7 cellular contexts compared by ENCODE assay signal in the genomic region with DNA sequence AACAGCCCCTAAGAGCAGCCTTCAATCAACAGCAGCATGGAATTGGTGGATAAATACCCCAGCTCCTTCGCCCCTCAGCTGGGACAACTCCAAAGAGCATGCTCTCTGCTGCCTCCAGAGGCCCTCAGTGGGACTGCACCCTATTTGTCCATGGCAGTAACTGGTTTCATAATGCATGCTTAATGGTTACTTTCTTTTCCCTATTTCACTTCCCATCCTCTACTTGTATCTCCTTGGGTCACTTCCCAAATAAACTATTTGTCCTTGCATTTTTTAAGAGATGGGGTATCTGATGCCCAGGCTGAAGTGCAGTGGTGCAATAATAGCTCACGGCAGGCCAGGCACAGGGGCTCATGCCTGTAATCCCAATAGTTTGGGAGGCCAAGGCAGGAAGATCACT. TPM values are rescaled to one million over a fixed set of nuclear protein-coding genes. Genes with fewer than 3 reads are reported as not detected.
DNase-seq lines count a peak whose midpoint lies in the region; ATAC-seq, FAIRE-seq and TF ChIP-seq lines count a peak whose summit lies in the region.

No MANE protein-coding gene starts in this region.

- H3K4me1 ChIP-seq in pancreas, result no peaks in the 10 kb centered on the region

- no peak overlapping the region for H3K27ac ChIP-seq in pancreas

- H3K27ac Mint-ChIP-seq in activated CD8-positive, alpha-beta T cell treated with anti-CD3 and anti-CD28 coated beads, Interleukin-2, amount 10 ng/mL, durations not matched to agents 7 days and 5 days, result no peak overlapping the region

- POLR2A ChIA-PET in activated CD8-positive, alpha-beta T cell treated with anti-CD3 and anti-CD28 coated beads, Interleukin-2, amount 10 ng/mL, durations not matched to agents 7 days and 5 days (lab: Charles Lee), result interaction anchor here (1.2 to 3.1 kb wide), 4 partner anchors 13 to 81 kb away, joined by 3 to 17 read pairs (median 6); partner anchors contain the start of genes HSH2D and TPM4

- H3K9me3 ChIP-seq in pancreas, result no peaks in the 10 kb centered on the region

- no peaks in the 10 kb centered on the region for H3K27me3 ChIP-seq in pancreas

- peaks cover 12% of the 10 kb centered on the region for H3K27me3 Mint-ChIP-seq in activated CD8-positive, alpha-beta T cell treated with anti-CD3 and anti-CD28 coated beads, Interleukin-2, amount 10 ng/mL, durations not matched to agents 7 days and 5 days (ENCODE audit: low read depth)

- intact Hi-C loops in pancreas (cut with DNase I), result no loop called here

- CTCF ChIA-PET in activated CD8-positive, alpha-beta T cell treated with anti-CD3 and anti-CD28 coated beads, Interleukin-2, amount 10 ng/mL, durations not matched to agents 7 days and 5 days (lab: Charles Lee), result interaction anchor here (0.8 to 7.8 kb wide), 22 partner anchors 10 to 433 kb away, joined by 3 to 92 read pairs (median 6); partner anchors contain the start of genes FAM32A, HSH2D, RAB8A and TPM4

- FAIRE-seq in pancreas (lab: Jason Lieb, UNC), result no peak

- peak; percentile 99 for TF ChIP-seq CTCF in GM12873 (IDR thresholded peaks at IDR 0.05; ENCODE audit: insufficient read depth, low read depth, low read length, missing control alignments)
- TF ChIP-seq CTCF in epithelial cell of proximal tubule (conservative IDR thresholded peaks at IDR 0.05; ENCODE audit: low read depth, low read length), result peak; percentile 94
- peak; percentile 61 to 72 (median 66) for TF ChIP-seq CTCF in pancreas (IDR thresholded peaks at IDR 0.05)

- peaks cover 34% of the 10 kb centered on the region for H3K4me1 Mint-ChIP-seq in activated CD8-positive, alpha-beta T cell treated with anti-CD3 and anti-CD28 coated beads, Interleukin-2, amount 10 ng/mL, durations not matched to agents 7 days and 5 days (ENCODE audit: low read depth)

- H3K9me3 Mint-ChIP-seq in activated CD8-positive, alpha-beta T cell treated with anti-CD3 and anti-CD28 coated beads, Interleukin-2, amount 10 ng/mL, durations not matched to agents 7 days and 5 days (ENCODE audit: insufficient read depth), result no peaks in the 10 kb centered on the region

- 79 to 88% methylated on average over 2 of the region's 2 CpGs for WGBS in pancreas, 2 donors

- peak; percentile 45 for ATAC-seq in activated CD8-positive, alpha-beta T cell treated with anti-CD3 and anti-CD28 coated beads, Interleukin-2, amount 10 ng/mL, durations not matched to agents 7 days and 5 days
- ATAC-seq in pancreas, result peak in 3 of 4 donors; percentile 55 to 84 (median 69)
- ATAC-seq in GM18519 (IDR thresholded peaks at IDR 0.05; ENCODE audit: low FRiP score, unreplicated experiment), result no peak
- ATAC-seq in HG02970 (IDR thresholded peaks at IDR 0.05; ENCODE audit: low FRiP score, unreplicated experiment), result no peak

- no peaks in the 10 kb centered on the region for H3K36me3 Mint-ChIP-seq in activated CD8-positive, alpha-beta T cell treated with anti-CD3 and anti-CD28 coated beads, Interleukin-2, amount 10 ng/mL, durations not matched to agents 7 days and 5 days (ENCODE audit: low read depth)

- no peak overlapping the region for H3K4me3 Mint-ChIP-seq in activated CD8-positive, alpha-beta T cell treated with anti-CD3 and anti-CD28 coated beads, Interleukin-2, amount 10 ng/mL, durations not matched to agents 7 days and 5 days

- DNase-seq in NCI-H748 treated with DMSO at 0.1 percent for 48 hours (lab: John Stamatoyannopoulos, UW) (peak; percentile 5), epithelial cell of proximal tubule (ENCODE audit: low read depth) (no peak), pancreas (peak in 2 of 6 donors; percentile 51 to 77)
- DNase-seq in activated CD8-positive, alpha-beta T cell treated with anti-CD3 and anti-CD28 coated beads, Interleukin-2, amount 10 ng/mL, durations not matched to agents 7 days and 5 days, result peak; percentile 75

- H3K36me3 ChIP-seq in pancreas, result no peaks in the 10 kb centered on the region

- no peak overlapping the region for H3K4me3 ChIP-seq in epithelial cell of proximal tubule (ENCODE audit: low read depth, low read length)
- H3K4me3 ChIP-seq in pancreas, result no peak overlapping the region

RNA-seq across cellular contexts. Expression of gene TPM4, which starts 13.5 kb away (rescaled TPM):
- 100 to 1,000 TPM; 424 to 436 TPM for total RNA-seq in activated CD8-positive, alpha-beta T cell treated with anti-CD3 and anti-CD28 coated beads, Interleukin-2, amount 10 ng/mL, durations not matched to agents 7 days and 5 days
- total RNA-seq in epithelial cell of proximal tubule (965 and 968 TPM in 2 replicates), pancreas (100 to 1,000 TPM in 2 of 6 donors, 10 to 100 TPM in 4; 36.8 to 161 (median 50.8) TPM)
- 100 to 1,000 TPM; 102 to 126 TPM for polyA plus RNA-seq in pancreas

RNA-seq across cellular contexts. Expression of gene RAB8A, which starts 48.9 kb away (rescaled TPM):
- 100 to 1,000 TPM; 156 to 167 TPM for total RNA-seq in activated CD8-positive, alpha-beta T cell treated with anti-CD3 and anti-CD28 coated beads, Interleukin-2, amount 10 ng/mL, durations not matched to agents 7 days and 5 days
- total RNA-seq in epithelial cell of proximal tubule (62.4 and 103 TPM in 2 replicates), pancreas (10 to 100 TPM; 18.6 to 40.8 (median 27.8) TPM)
- polyA plus RNA-seq in pancreas, result 10 to 100 TPM; 12.0 to 18.0 TPM

Comparison
In these comparisons a context has a peak if more than half of its experiments do, and no peak if none do; other contexts are left out.
1. ATAC-seq: peak in activated CD8-positive, alpha-beta T cell treated with anti-CD3 and anti-CD28 coated beads, Interleukin-2, amount 10 ng/mL, durations not matched to agents 7 days and 5 days (single experiment) and pancreas (3 of 4); none in GM18519 (single experiment) and HG02970 (single experiment).
2. Peak in every context shown above with its lines, with median percentiles within 50 percentile points of each other: CTCF ChIP-seq.